In genomic region chr10:63421591-63421990, GRCh38 we compare ENCODE assay signal across 8 cellular contexts. TPM values are rescaled to one million over a fixed set of nuclear protein-coding genes. Genes with fewer than 3 reads are reported as not detected.
A peak's percentile ranks its signal among the peaks of the same experiment; 100 is the strongest.
DNase-seq lines count a peak whose midpoint lies in the region; ATAC-seq, FAIRE-seq and TF ChIP-seq lines count a peak whose summit lies in the region.

No MANE protein-coding gene starts in this region.

- no peaks in the 10 kb centered on the region for H3K36me3 ChIP-seq in KOPT-K1 (ENCODE audit: insufficient read depth, low read length)

- H3K27ac Mint-ChIP-seq in activated T-helper 2 cell treated with anti-CD3 and anti-CD28 coated beads, Interferon-gamma antibody, Interleukin-2, Interleukin-4, amounts not matched to agents 10 μg/mL and 5 μg/mL and 100 μg/mL, durations not matched to agents 14 hours and 24 hours and 36 hours, result no peak overlapping the region

- peaks cover 12% of the 10 kb centered on the region for H3K4me1 Mint-ChIP-seq in activated T-helper 2 cell treated with anti-CD3 and anti-CD28 coated beads, Interferon-gamma antibody, Interleukin-2, Interleukin-4, amounts not matched to agents 10 μg/mL and 5 μg/mL and 100 μg/mL, durations not matched to agents 14 hours and 24 hours and 36 hours (ENCODE audit: low read depth)

- peak overlapping the region; percentile 56 for H3K27ac ChIP-seq in KOPT-K1 (ENCODE audit: low read depth, low read length, poor library complexity, severe bottlenecking)

- DNase-seq in GM18507 (ENCODE audit: extremely low spot score, insufficient read length, low read depth) (peak; percentile 26), erythroblast (lab: John Stamatoyannopoulos, UW) (peak; percentile 9 to 23), NK-92 (lab: John Stamatoyannopoulos, UW; ENCODE audit: unreplicated experiment) (no peak), NCI-H1694 (lab: John Stamatoyannopoulos, UW) (no peak), NCI-H345 treated with DMSO at 0.1 percent for 48 hours (lab: John Stamatoyannopoulos, UW; ENCODE audit: unreplicated experiment) (no peak)
- no peak for DNase-seq in activated T-helper 2 cell treated with anti-CD3 and anti-CD28 coated beads, Interferon-gamma antibody, Interleukin-2, Interleukin-4, amounts not matched to agents 10 μg/mL and 5 μg/mL and 100 μg/mL, durations not matched to agents 14 hours and 24 hours and 36 hours (ENCODE audit: low spot score)

- no peaks in the 10 kb centered on the region for H3K27me3 Mint-ChIP-seq in activated T-helper 2 cell treated with anti-CD3 and anti-CD28 coated beads, Interferon-gamma antibody, Interleukin-2, Interleukin-4, amounts not matched to agents 10 μg/mL and 5 μg/mL and 100 μg/mL, durations not matched to agents 14 hours and 24 hours and 36 hours (ENCODE audit: low read depth)

- FAIRE-seq in GM18507 (lab: Jason Lieb, UNC), result peak; percentile 87

- H3K9me3 ChIP-seq in KOPT-K1 (ENCODE audit: insufficient read depth, low read length, poor library complexity, severe bottlenecking), result no peaks in the 10 kb centered on the region

- no peaks in the 10 kb centered on the region for H3K9me3 Mint-ChIP-seq in activated T-helper 2 cell treated with anti-CD3 and anti-CD28 coated beads, Interferon-gamma antibody, Interleukin-2, Interleukin-4, amounts not matched to agents 10 μg/mL and 5 μg/mL and 100 μg/mL, durations not matched to agents 14 hours and 24 hours and 36 hours

- H3K4me3 Mint-ChIP-seq in activated T-helper 2 cell treated with anti-CD3 and anti-CD28 coated beads, Interferon-gamma antibody, Interleukin-2, Interleukin-4, amounts not matched to agents 10 μg/mL and 5 μg/mL and 100 μg/mL, durations not matched to agents 14 hours and 24 hours and 36 hours (ENCODE audit: low read depth), result no peak overlapping the region

- intact Hi-C loops in activated T-helper 2 cell treated with anti-CD3 and anti-CD28 coated beads, Interferon-gamma antibody, Interleukin-2, Interleukin-4, amounts not matched to agents 10 μg/mL and 5 μg/mL and 100 μg/mL, durations not matched to agents 14 hours and 24 hours and 36 hours (cut with micrococcal nuclease), result no loop called here

- no peak for TF ChIP-seq POLR2A in erythroblast (IDR thresholded peaks at IDR 0.05; ENCODE audit: low read length)

- H3K36me3 Mint-ChIP-seq in activated T-helper 2 cell treated with anti-CD3 and anti-CD28 coated beads, Interferon-gamma antibody, Interleukin-2, Interleukin-4, amounts not matched to agents 10 μg/mL and 5 μg/mL and 100 μg/mL, durations not matched to agents 14 hours and 24 hours and 36 hours (ENCODE audit: low read depth), result no peaks in the 10 kb centered on the region

- ATAC-seq in GM21619 (IDR thresholded peaks at IDR 0.05; ENCODE audit: unreplicated experiment), result peak; percentile 97

RNA-seq across cellular contexts. Expression of gene JMJD1C, which starts 44.2 kb away (rescaled TPM):
- total RNA-seq in activated T-helper 2 cell treated with anti-CD3 and anti-CD28 coated beads, Interferon-gamma antibody, Interleukin-2, Interleukin-4, amounts not matched to agents 10 μg/mL and 5 μg/mL and 100 μg/mL, durations not matched to agents 14 hours and 24 hours and 36 hours, result 33.8 and 35.2 TPM in 2 replicates

Comparison
In these comparisons a context has a peak if more than half of its experiments do, and no peak if none do; other contexts are left out.
1. DNase-seq: peak in GM18507 (single experiment) and erythroblast (2 of 2); none in NK-92 (single experiment), activated T-helper 2 cell treated with anti-CD3 and anti-CD28 coated beads, Interferon-gamma antibody, Interleukin-2, Interleukin-4, amounts not matched to agents 10 μg/mL and 5 μg/mL and 100 μg/mL, durations not matched to agents 14 hours and 24 hours and 36 hours (single experiment), NCI-H1694 (single experiment) and NCI-H345 treated with DMSO at 0.1 percent for 48 hours (single experiment).